22 cellular contexts compared by ENCODE assay signal in genomic region chr10:73183882-73184281, GRCh38. TPM values are rescaled to one million over a fixed set of nuclear protein-coding genes. Genes with fewer than 3 reads are reported as not detected.
DNase-seq lines count a peak whose midpoint lies in the region; ATAC-seq and TF ChIP-seq lines count a peak whose summit lies in the region.
"Had no signal": no experiment of that assay in that cellular context is flagged by ENCODE, and none has a peak within 500 bp of the region (broad histone marks: within the 10 kb centered on the region; RNA-seq: fewer than 3 reads in every experiment).

No MANE protein-coding gene starts in this region.

- DNase-seq in AG20443 (ENCODE audit: low spot score) (peak; percentile 61), SK-MEL-5 (ENCODE audit: low read depth, low spot score) (peak; percentile 7), epithelial cell of esophagus (ENCODE audit: low read depth) (peak; percentile 2), osteoblast (ENCODE audit: insufficient read length, low spot score, missing footprints) (peak; percentile 65), cerebellar nuclear complex (lab: John Stamatoyannopoulos, UW) (no peak), SHP77 (lab: John Stamatoyannopoulos, UW) (no peak), Ammon's horn (ENCODE audit: low spot score) (no peak)
- DNase-seq: activated B cell treated with CpG ODN at 0.5 μM for 24 hours; activated CD4-positive, alpha-beta T cell treated with anti-CD3 and anti-CD28 coated beads, Interleukin-2, amount 50 U/mL, for 4 hours; activated effector memory CD4-positive, alpha-beta T cell treated with anti-CD3 and anti-CD28 coated beads, Interleukin-2, amount 50 U/mL, for 16 hours; CD8-positive, alpha-beta memory T cell; DMS53; left cardiac atrium; naive thymus-derived CD8-positive, alpha-beta T cell; NCI-H1694 treated with DMSO at 0.1 percent for 48 hours; NCI-H774; pancreas; T1000; upper lobe of right lung had no signal

- no peaks in the 10 kb centered on the region for H3K79me2 ChIP-seq in osteoblast (ENCODE audit: insufficient read depth, low read length)

- H4K20me1 ChIP-seq in osteoblast (ENCODE audit: insufficient read depth, low read length) = no peaks in the 10 kb centered on the region

- peaks cover 21% of the 10 kb centered on the region for H3K36me3 ChIP-seq in osteoblast (ENCODE audit: insufficient read depth, low read length)

- in situ Hi-C loops in SK-MEL-5 (cut with HindIII; ENCODE audit: low pct_unique_long_range_greater_than_20kb, low sequenced_read_pairs) = no loop called here

- peak overlapping the region; percentile 46 for H3K27ac ChIP-seq in osteoblast (ENCODE audit: low read depth, low read length)
- H3K27ac ChIP-seq: pancreas, upper lobe of right lung had no signal

- H3K9me3 ChIP-seq in osteoblast (ENCODE audit: low read depth, low read length) = no peaks in the 10 kb centered on the region
- H3K9me3 ChIP-seq: pancreas, upper lobe of right lung had no signal

- no peak overlapping the region for H2AFZ ChIP-seq in osteoblast (ENCODE audit: low read length)

- H3K4me1 ChIP-seq in osteoblast (ENCODE audit: insufficient read depth, low read length) = peaks cover 12% of the 10 kb centered on the region
- H3K4me1 ChIP-seq: upper lobe of right lung had no signal

- ATAC-seq in HG03469 (IDR thresholded peaks at IDR 0.05; ENCODE audit: unreplicated experiment) = no peak
- ATAC-seq: GM12878; HCT116; left cardiac atrium; naive thymus-derived CD8-positive, alpha-beta T cell; pancreas; upper lobe of right lung had no signal

- TF ChIP-seq CTCF in epithelial cell of esophagus (IDR thresholded peaks at IDR 0.05; ENCODE audit: insufficient read depth, low read depth, low read length, missing control alignments) (no peak), osteoblast (IDR thresholded peaks at IDR 0.05; ENCODE audit: extremely low read depth, low read depth, low read length) (no peak)

- peak overlapping the region; percentile 14 for H3K4me2 ChIP-seq in osteoblast (ENCODE audit: insufficient read depth, low read length)

- H3K4me3 ChIP-seq in epithelial cell of esophagus (ENCODE audit: low read length) = no peak overlapping the region
- no peak overlapping the region for H3K4me3 ChIP-seq in osteoblast (ENCODE audit: insufficient read depth, low read length)
- H3K4me3 ChIP-seq: GM12878, pancreas, upper lobe of right lung had no signal

- no peaks in the 10 kb centered on the region for H3K27me3 ChIP-seq in osteoblast (ENCODE audit: insufficient read depth, low read length)
- H3K27me3 ChIP-seq: pancreas, upper lobe of right lung had no signal

RNA-seq across cellular contexts. Expression of gene FAM149B1, which starts 16.0 kb away (rescaled TPM):
- total RNA-seq in SK-MEL-5 (2014; rRNA removed; shearing (Covaris generic)) = 13.4 and 16.7 TPM in 2 replicates
- polyA plus RNA-seq in SK-MEL-5 (2015; cell fraction: cytosol; rRNA removed) = 12.4 and 17.9 TPM in 2 replicates
- polyA plus RNA-seq in SK-MEL-5 (2015; cell fraction: nucleus; rRNA removed) = 41.3 and 41.6 TPM in 2 replicates
- 30.1 and 33.7 TPM in 2 replicates for total RNA-seq in osteoblast

RNA-seq across cellular contexts. Expression of gene ECD, which starts 16.1 kb away (rescaled TPM):
- 41.5 and 41.7 TPM in 2 replicates for total RNA-seq in SK-MEL-5 (2014; rRNA removed; shearing (Covaris generic))
- 28.9 and 30.7 TPM in 2 replicates for polyA plus RNA-seq in SK-MEL-5 (2015; cell fraction: cytosol; rRNA removed)
- polyA plus RNA-seq in SK-MEL-5 (2015; cell fraction: nucleus; rRNA removed) = 34.1 and 41.2 TPM in 2 replicates
- 35.4 and 35.5 TPM in 2 replicates for total RNA-seq in osteoblast

Comparison
In these comparisons a context has a peak if more than half of its experiments do, and no peak if none do; other contexts are left out.
1. DNase-seq: peak in AG20443 (single experiment), SK-MEL-5 (single experiment), epithelial cell of esophagus (single experiment) and osteoblast (single experiment); none in cerebellar nuclear complex (0 of 2), SHP77 (0 of 2) and Ammon's horn (single experiment).